ENCODE assay signal across 35 cellular contexts in the genomic region with DNA sequence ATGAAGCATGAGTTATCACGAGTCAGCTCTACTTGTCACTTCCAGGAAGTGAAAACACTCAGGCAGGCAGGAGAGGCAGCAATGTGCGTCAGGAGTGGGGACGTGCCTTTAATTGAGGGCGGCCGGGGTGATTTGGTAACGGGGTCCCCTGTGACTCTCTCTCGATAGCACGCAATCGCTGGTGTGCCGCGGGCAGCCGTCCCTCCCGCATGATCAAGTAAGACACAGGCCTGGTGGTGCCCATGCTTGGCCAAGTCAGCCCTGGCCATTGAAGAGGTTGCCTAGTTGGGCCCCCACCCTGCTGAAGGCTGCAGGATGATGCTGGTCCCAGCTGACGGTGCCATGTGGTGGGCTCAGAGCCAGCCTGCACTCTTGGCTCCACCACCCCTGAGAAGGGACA. TPM values are rescaled to one million over a fixed set of nuclear protein-coding genes. Genes with fewer than 3 reads are reported as not detected.
"Had no signal": no experiment of that assay in that cellular context is flagged by ENCODE, and none has a peak within 500 bp of the region (broad histone marks: within the 10 kb centered on the region; RNA-seq: fewer than 3 reads in every experiment).

No MANE protein-coding gene starts in this region.

- H3K4me3 ChIP-seq: ascending aorta, body of pancreas, Peyer's patch, SK-N-MC had no signal

- DNase-seq: activated B cell treated with CpG ODN at 0.5 μM for 24 hours; activated CD4-positive, alpha-beta T cell treated with anti-CD3 and anti-CD28 coated beads for 1 hour; activated CD4-positive, alpha-beta T cell treated with anti-CD3 and anti-CD28 coated beads, Interleukin-2, amount 10 ng/mL, durations not matched to agents 24 days and 14 days; activated CD4-positive, alpha-beta T cell treated with anti-CD3 and anti-CD28 coated beads, Interleukin-2, amount 50 U/mL, for 48 hours; activated CD8-positive, alpha-beta memory T cell treated with anti-CD3 and anti-CD28 coated beads, Interleukin-2, amount 10 ng/mL, durations not matched to agents 7 days and 5 days; activated effector memory CD4-positive, alpha-beta T cell treated with Interleukin-2 at 50 U/mL for 16 hours; activated naive CD4-positive, alpha-beta T cell treated with Interleukin-2 at 50 U/mL for 16 hours; activated naive CD8-positive, alpha-beta T cell treated with anti-CD3 and anti-CD28 coated beads, Interleukin-2, amount 50 U/mL, for 24 hours; activated T-cell treated with anti-CD3 and anti-CD28 coated beads, Interleukin-2, amount 50 U/mL, for 24 hours; amniotic stem cell; body of pancreas; KG1; MV-4-11; NCI-H1092 treated with DMSO at 0.1 percent for 48 hours; NCI-H1417 treated with DMSO at 0.1 percent for 48 hours; NCI-H1694; NCI-H2029; NCI-H2107; NCI-H2171 treated with DMSO at 0.1 percent for 48 hours; NCI-H226; NCI-H526; NCI-H82; NK-92 treated with Interleukin-12 subunit alpha and Interleukin-12 subunit beta, amount 100 ng/mL, for 24 hours; OCI-M1; Peyer's patch; SIG-M5; SW 1271 had no signal

RNA-seq across cellular contexts. Expression of a gene that starts 29.7 kb away (rescaled TPM):
- total RNA-seq: activated B cell treated with CpG ODN at 0.5 μM for 24 hours; activated CD4-positive, alpha-beta T cell treated with anti-CD3 and anti-CD28 coated beads, Interleukin-2, amount 10 ng/mL, durations not matched to agents 24 days and 14 days; activated CD8-positive, alpha-beta memory T cell treated with anti-CD3 and anti-CD28 coated beads, Interleukin-2, amount 10 ng/mL, durations not matched to agents 7 days and 5 days; activated naive CD4-positive, alpha-beta T cell treated with anti-CD3 and anti-CD28 coated beads, Interleukin-2, amount 50 U/mL, for 72 hours; activated T-helper 1 cell treated with anti-CD3 and anti-CD28 coated beads, Interleukin-12 subunit alpha, Interleukin-12 subunit beta, Interleukin-2, Interleukin-4 antibody, amounts not matched to agents 30 ng/mL and 10 ng/mL and 1 ng/mL, durations not matched to agents 14 hours and 24 hours and 36 hours; ascending aorta; body of pancreas; LHCN-M2; MCF 10A; NCI-H460; Peyer's patch had no signal
- polyA plus RNA-seq: IgD-negative memory B cell had no signal
